In genomic region chr5:154291917-154292316, GRCh38 we compare ENCODE assay signal across 27 cellular contexts.
"Had no signal": no experiment of that assay in that cellular context is flagged by ENCODE, and none has a peak within 500 bp of the region (broad histone marks: within the 10 kb centered on the region; RNA-seq: fewer than 3 reads in every experiment).

No MANE protein-coding gene starts in this region.

- H3K27ac Mint-ChIP-seq: activated CD4-positive, alpha-beta T cell treated with anti-CD3 and anti-CD28 coated beads for 36 hours; activated CD4-positive, alpha-beta T cell treated with anti-CD3 and anti-CD28 coated beads, Interleukin-2, amount 10 ng/mL, durations not matched to agents 7 days and 5 days; activated CD8-positive, alpha-beta T cell treated with anti-CD3 and anti-CD28 coated beads, Interleukin-2, amount 10 ng/mL, durations not matched to agents 7 days and 5 days; activated naive CD4-positive, alpha-beta T cell treated with anti-CD3 and anti-CD28 coated beads for 36 hours; activated naive CD4-positive, alpha-beta T cell treated with anti-CD3 and anti-CD28 coated beads, Interleukin-2, amount 50 U/mL, for 72 hours; activated T-cell treated with anti-CD3 and anti-CD28 coated beads, Interleukin-2, amount 50 U/mL, for 24 hours; T-helper 2 cell treated with Interferon-gamma antibody and Interleukin-4, amounts not matched to agents 5 μg/mL and 100 μg/mL, for 36 hours had no signal

- H3K4me3 Mint-ChIP-seq: activated CD4-positive, alpha-beta T cell treated with anti-CD3 and anti-CD28 coated beads for 36 hours; activated CD4-positive, alpha-beta T cell treated with anti-CD3 and anti-CD28 coated beads, Interleukin-2, amount 10 ng/mL, durations not matched to agents 7 days and 5 days; activated CD8-positive, alpha-beta T cell treated with anti-CD3 and anti-CD28 coated beads, Interleukin-2, amount 10 ng/mL, durations not matched to agents 7 days and 5 days; activated naive CD4-positive, alpha-beta T cell treated with anti-CD3 and anti-CD28 coated beads for 36 hours; activated T-cell treated with anti-CD3 and anti-CD28 coated beads, Interleukin-2, amount 50 U/mL, for 24 hours; T-helper 2 cell treated with Interferon-gamma antibody and Interleukin-4, amounts not matched to agents 5 μg/mL and 100 μg/mL, for 36 hours had no signal

- ATAC-seq: activated CD4-positive, alpha-beta T cell treated with anti-CD3 and anti-CD28 coated beads for 36 hours; activated CD4-positive, CD25-positive, alpha-beta regulatory T cell treated with anti-CD3 and anti-CD28 coated beads, Interleukin-2, amount 50 U/mL, for 24 hours; activated CD8-positive, alpha-beta T cell treated with anti-CD3 and anti-CD28 coated beads, Interleukin-2, amount 10 ng/mL, durations not matched to agents 7 days and 5 days; activated naive CD4-positive, alpha-beta T cell treated with anti-CD3 and anti-CD28 coated beads, Interleukin-2, amount 50 U/mL, for 72 hours; body of pancreas had no signal

- H3K9me3 Mint-ChIP-seq: activated CD4-positive, alpha-beta T cell treated with anti-CD3 and anti-CD28 coated beads, Interleukin-2, amount 10 ng/mL, durations not matched to agents 7 days and 5 days; activated naive CD4-positive, alpha-beta T cell treated with anti-CD3 and anti-CD28 coated beads for 36 hours; activated naive CD4-positive, alpha-beta T cell treated with anti-CD3 and anti-CD28 coated beads, Interleukin-2, amount 50 U/mL, for 72 hours; activated T-cell treated with anti-CD3 and anti-CD28 coated beads, Interleukin-2, amount 50 U/mL, for 24 hours; T-helper 2 cell treated with Interferon-gamma antibody and Interleukin-4, amounts not matched to agents 5 μg/mL and 100 μg/mL, for 36 hours had no signal

- H3K27me3 Mint-ChIP-seq: activated CD4-positive, alpha-beta T cell treated with anti-CD3 and anti-CD28 coated beads for 36 hours; activated CD4-positive, alpha-beta T cell treated with anti-CD3 and anti-CD28 coated beads, Interleukin-2, amount 10 ng/mL, durations not matched to agents 7 days and 5 days; activated T-cell treated with anti-CD3 and anti-CD28 coated beads, Interleukin-2, amount 50 U/mL, for 24 hours had no signal

- DNase-seq: activated CD4-positive, alpha-beta T cell treated with anti-CD3 and anti-CD28 coated beads for 36 hours; activated CD4-positive, alpha-beta T cell treated with anti-CD3 and anti-CD28 coated beads, Interleukin-2, amount 10 ng/mL, durations not matched to agents 7 days and 5 days; activated CD4-positive, alpha-beta T cell treated with anti-CD3 and anti-CD28 coated beads, Interleukin-2, amount 50 U/mL, for 48 hours; activated CD8-positive, alpha-beta T cell treated with anti-CD3 and anti-CD28 coated beads, Interleukin-2, amount 10 ng/mL, durations not matched to agents 7 days and 5 days; activated gamma-delta T cell treated with Interleukin-2 at 50 U/mL for 16 hours; activated naive CD4-positive, alpha-beta T cell treated with anti-CD3 and anti-CD28 coated beads for 36 hours; activated T-cell treated with anti-CD3 and anti-CD28 coated beads, Interleukin-2, amount 50 U/mL, for 24 hours; adrenal gland; body of pancreas; Kasumi-1; KG1; MG63; NCI-H1048; NCI-H1105 treated with DMSO at 0.1 percent for 48 hours; NCI-H1436; NCI-H1694; NCI-H1930; NCI-H2081 treated with DMSO at 0.1 percent for 48 hours; NCI-H510A; NCI-H526; NCI-H748 treated with DMSO at 0.1 percent for 48 hours; OCI-M1; Right ventricle myocardium superior; SW 1271 had no signal
